In the genomic region with DNA sequence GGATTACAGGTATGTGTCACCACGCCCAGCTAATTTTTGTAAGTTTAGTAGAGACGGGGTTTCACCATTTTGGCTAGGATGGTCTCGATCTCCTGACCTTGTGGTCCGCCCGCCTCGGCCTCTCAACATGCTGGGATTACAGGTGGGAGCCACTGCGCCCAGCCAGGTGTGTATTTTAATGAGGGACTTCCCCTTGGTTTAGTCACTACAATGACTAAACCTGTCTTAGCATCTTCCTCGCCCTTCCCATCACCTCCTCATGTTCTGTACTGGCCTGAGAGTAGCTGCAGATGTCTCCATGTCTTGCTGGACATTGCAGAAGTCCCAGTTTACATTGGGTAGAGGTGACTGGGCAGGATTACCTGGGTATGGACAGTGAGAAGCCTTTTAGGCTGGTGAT, we compare ENCODE assay signal across 13 cellular contexts. TPM values are rescaled to one million over a fixed set of nuclear protein-coding genes. Genes with fewer than 3 reads are reported as not detected.
DNase-seq lines count a peak whose midpoint lies in the region; ATAC-seq and TF ChIP-seq lines count a peak whose summit lies in the region.
"Had no signal": no experiment of that assay in that cellular context is flagged by ENCODE, and none has a peak within 500 bp of the region (broad histone marks: within the 10 kb centered on the region; RNA-seq: fewer than 3 reads in every experiment).

No MANE protein-coding gene starts in this region.

- H3K4me3 ChIP-seq in right cardiac atrium (ENCODE audit: low read length), result no peak overlapping the region
- H3K4me3 ChIP-seq in right atrium auricular region, result no peak overlapping the region
- no peak overlapping the region for H3K4me3 ChIP-seq in RWPE2 (ENCODE audit: severe bottlenecking)
- H3K4me3 ChIP-seq in effector memory CD4-positive, alpha-beta T cell (ENCODE audit: insufficient read depth, low read depth, low read length, poor library complexity, severe bottlenecking), result peak overlapping the region; percentile 10
- no peak overlapping the region for H3K4me3 ChIP-seq in thymus (ENCODE audit: low read length)
- H3K4me3 ChIP-seq in A673 (ENCODE audit: low read depth, low read length, poor library complexity, severe bottlenecking), result no peak overlapping the region
- no peak overlapping the region for H3K4me3 ChIP-seq in foreskin fibroblast (ENCODE audit: low read depth in 1 of 2, low read length in 2 of 2)
- H3K4me3 ChIP-seq: BLaER1 treated with 17β-estradiol and CSF1 and Interleukin-3, amounts not matched to agents 10 nM and 100 nM; gastroesophageal sphincter; ovary had no signal

- whole genome bisulfite sequencing in right cardiac atrium, result 94% methylated on average over 8 of the region's 8 CpGs
- 94% methylated on average over 8 of the region's 8 CpGs for WGBS in thymus

- peaks cover 14% of the 10 kb centered on the region for H3K4me1 Mint-ChIP-seq in glutamatergic neuron (ENCODE audit: low read depth, unreplicated experiment)

- TF ChIP-seq CTCF in right atrium auricular region (IDR thresholded peaks at IDR 0.05) (no peak), RWPE2 (IDR thresholded peaks at IDR 0.05; ENCODE audit: poor library complexity, severe bottlenecking) (no peak), glutamatergic neuron (IDR thresholded peaks at IDR 0.05; ENCODE audit: partially characterized antibody, unreplicated experiment) (no peak), A673 (conservative IDR thresholded peaks at IDR 0.05; ENCODE audit: low read depth, low read length) (no peak), foreskin fibroblast (IDR thresholded peaks at IDR 0.05; ENCODE audit: low read depth, low read length) (no peak)

- H3K4me3 Mint-ChIP-seq in glutamatergic neuron (ENCODE audit: unreplicated experiment), result no peak overlapping the region

- H3K36me3 ChIP-seq in right atrium auricular region (peaks cover 38% of the 10 kb centered on the region), RWPE2 (ENCODE audit: low read depth) (peaks cover 30% of the 10 kb centered on the region), thymus (ENCODE audit: control insufficient read depth, insufficient read depth) (peaks cover 29% of the 10 kb centered on the region), A673 (ENCODE audit: insufficient read depth, low read length, poor library complexity, severe bottlenecking) (peaks cover 4% of the 10 kb centered on the region)
- H3K36me3 ChIP-seq in effector memory CD4-positive, alpha-beta T cell (ENCODE audit: control insufficient read depth, insufficient read depth, low read length), result peaks cover 4% of the 10 kb centered on the region
- H3K36me3 ChIP-seq: ovary had no signal

- CTCF ChIA-PET in A673 (lab: Charles Lee), result no interaction called here

- no peak overlapping the region for H3K27ac Mint-ChIP-seq in glutamatergic neuron (ENCODE audit: unreplicated experiment)

- POLR2A ChIA-PET in A673 (lab: Charles Lee; ENCODE audit: low non-redundant PET), result no interaction called here

- peaks cover 2% of the 10 kb centered on the region for H3K9me3 Mint-ChIP-seq in glutamatergic neuron (ENCODE audit: unreplicated experiment)

- H3K36me3 Mint-ChIP-seq in glutamatergic neuron (ENCODE audit: unreplicated experiment), result no peaks in the 10 kb centered on the region

- H3K4me1 ChIP-seq in right cardiac atrium (ENCODE audit: control insufficient read depth, insufficient read depth, low read length) (peaks cover 19% of the 10 kb centered on the region), right atrium auricular region (peaks cover 0 to 61% of the 10 kb centered on the region in 2 donors), RWPE2 (ENCODE audit: insufficient read depth, poor library complexity, severe bottlenecking) (peaks cover 23% of the 10 kb centered on the region), thymus (ENCODE audit: control insufficient read depth, insufficient read depth, low read length) (peaks cover 67% of the 10 kb centered on the region), A673 (ENCODE audit: insufficient read depth, low read length, poor library complexity, severe bottlenecking) (no peaks in the 10 kb centered on the region)
- peaks cover 71% of the 10 kb centered on the region for H3K4me1 ChIP-seq in effector memory CD4-positive, alpha-beta T cell (ENCODE audit: control insufficient read depth, insufficient read depth, low read length, poor library complexity, severe bottlenecking)

- no TSS peak for BruUV-seq in A673 (replicated peaks; lab: Mats Ljungman, UMichigan)

- DNase-seq in right cardiac atrium, result no peak
- DNase-seq in right atrium auricular region (ENCODE audit: low spot score), result no peak
- no peak for DNase-seq in RWPE2 (ENCODE audit: low spot score)
- DNase-seq in effector memory CD4-positive, alpha-beta T cell, result no peak
- no peak for DNase-seq in glutamatergic neuron
- DNase-seq in A673 (ENCODE audit: low spot score), result no peak
- DNase-seq in foreskin fibroblast, result no peak
- DNase-seq: DMS79 treated with DMSO at 0.1 percent for 48 hours, NCI-H82, ovary had no signal

- no peaks in the 10 kb centered on the region for H3K9me3 ChIP-seq in right cardiac atrium (ENCODE audit: control insufficient read depth, low read length)
- no peaks in the 10 kb centered on the region for H3K9me3 ChIP-seq in right atrium auricular region
- H3K9me3 ChIP-seq in RWPE2 (ENCODE audit: severe bottlenecking), result no peaks in the 10 kb centered on the region
- H3K9me3 ChIP-seq in effector memory CD4-positive, alpha-beta T cell (ENCODE audit: control insufficient read depth, low read length), result no peaks in the 10 kb centered on the region
- peaks cover 1% of the 10 kb centered on the region for H3K9me3 ChIP-seq in thymus (ENCODE audit: control insufficient read depth)
- no peaks in the 10 kb centered on the region for H3K9me3 ChIP-seq in A673 (ENCODE audit: low read depth, low read length, poor library complexity, severe bottlenecking)
- H3K9me3 ChIP-seq: BLaER1 treated with 17β-estradiol and CSF1 and Interleukin-3, amounts not matched to agents 10 nM and 100 nM; gastroesophageal sphincter; ovary had no signal

- H3K27ac ChIP-seq in right cardiac atrium (ENCODE audit: low read length) (peak overlapping the region; percentile 38), right atrium auricular region (peak overlapping the region in 1 of 2 donors; percentile 61), RWPE2 (ENCODE audit: poor library complexity, severe bottlenecking) (no peak overlapping the region), thymus (ENCODE audit: low read depth) (peak overlapping the region; percentile 97), A673 (ENCODE audit: low read depth, low read length, poor library complexity, severe bottlenecking) (no peak overlapping the region)
- peak overlapping the region; percentile 70 for H3K27ac ChIP-seq in effector memory CD4-positive, alpha-beta T cell (ENCODE audit: insufficient read depth, low read length, poor library complexity, severe bottlenecking)
- H3K27ac ChIP-seq: BLaER1 treated with 17β-estradiol and CSF1 and Interleukin-3, amounts not matched to agents 10 nM and 100 nM; ovary had no signal

- ATAC-seq in right cardiac atrium, result no peak
- peak; percentile 48; the same call in 1 of the 3 replicates for ATAC-seq in RWPE2 (ENCODE audit: low read depth)
- ATAC-seq: gastroesophageal sphincter had no signal

- H3K27me3 Mint-ChIP-seq in glutamatergic neuron (ENCODE audit: unreplicated experiment), result peaks cover 3% of the 10 kb centered on the region

- no peaks in the 10 kb centered on the region for H3K27me3 ChIP-seq in right cardiac atrium (ENCODE audit: control insufficient read depth, insufficient read depth)
- no peaks in the 10 kb centered on the region for H3K27me3 ChIP-seq in right atrium auricular region
- no peaks in the 10 kb centered on the region for H3K27me3 ChIP-seq in RWPE2 (ENCODE audit: insufficient read depth, poor library complexity, severe bottlenecking)
- H3K27me3 ChIP-seq in effector memory CD4-positive, alpha-beta T cell (replicated peaks; ENCODE audit: control insufficient read depth, insufficient read depth, low read length, poor library complexity, severe bottlenecking), result no peaks in the 10 kb centered on the region
- no peaks in the 10 kb centered on the region for H3K27me3 ChIP-seq in thymus (ENCODE audit: control insufficient read depth, insufficient read depth)
- no peaks in the 10 kb centered on the region for H3K27me3 ChIP-seq in A673 (replicated peaks; ENCODE audit: insufficient read depth, low read depth, low read length, poor library complexity)
- H3K27me3 ChIP-seq: BLaER1 treated with 17β-estradiol and CSF1 and Interleukin-3, amounts not matched to agents 10 nM and 100 nM; gastroesophageal sphincter; ovary had no signal

- intact Hi-C loops in right cardiac atrium (cut with DNase I), result no loop called here
- intact Hi-C loops in A673 (cut with micrococcal nuclease; ENCODE audit: unreplicated experiment), result no loop called here

RNA-seq across cellular contexts. Expression of a gene that starts 9.6 kb away (rescaled TPM):
- total RNA-seq in right cardiac atrium (10 to 100 TPM; 39.0 to 60.7 (median 51.3) TPM), right atrium auricular region (10 to 100 TPM; 28.9 to 51.0 TPM), glutamatergic neuron (ENCODE audit: unreplicated experiment) (78.1 TPM), A673 (2021) (43.6 and 58.7 TPM in 2 replicates)
- polyA plus RNA-seq in right cardiac atrium (25.0 TPM), thymus (47.3 TPM)

RNA-seq across cellular contexts. Expression of a gene that starts 28.7 kb away (rescaled TPM):
- total RNA-seq in right cardiac atrium (10 to 100 TPM; 20.2 to 30.8 (median 28.7) TPM), right atrium auricular region (10 to 100 TPM; 28.3 to 29.1 TPM), glutamatergic neuron (ENCODE audit: unreplicated experiment) (11.9 TPM), A673 (2021) (6.8 and 8.1 TPM in 2 replicates)
- polyA plus RNA-seq in right cardiac atrium (18.2 TPM), thymus (13.1 TPM)

RNA-seq across cellular contexts. Expression of a gene that starts 36.9 kb away (rescaled TPM):
- total RNA-seq in right cardiac atrium (10 to 100 TPM; 10.9 to 13.4 (median 11.9) TPM), right atrium auricular region (1 to 10 TPM; 6.8 to 8.6 TPM), glutamatergic neuron (ENCODE audit: unreplicated experiment) (25.2 TPM), A673 (2021) (24.5 and 25.3 TPM in 2 replicates)
- polyA plus RNA-seq in right cardiac atrium (7.9 TPM), thymus (12.8 TPM)

RNA-seq across cellular contexts. Expression of a gene that starts 36.9 kb away (rescaled TPM):
- total RNA-seq in right cardiac atrium, result 10 to 100 TPM; 20.8 to 34.7 (median 32.2) TPM
- 34.5 TPM for polyA plus RNA-seq in right cardiac atrium
- 10 to 100 TPM; 24.5 to 35.7 TPM for total RNA-seq in right atrium auricular region
- 65.5 TPM for polyA plus RNA-seq in thymus
- total RNA-seq in glutamatergic neuron (ENCODE audit: unreplicated experiment), result 62.7 TPM
- total RNA-seq in A673 (2021), result 60.2 and 66.2 TPM in 2 replicates

RNA-seq across cellular contexts. Expression of a gene that starts 38.0 kb away (rescaled TPM):
- total RNA-seq in right cardiac atrium (under 1 TPM; 0.14 to 0.59 (median 0.36) TPM), right atrium auricular region (1 to 10 TPM in 1 of 2 donors, under 1 TPM in 1; 0.59 to 1.2 TPM), glutamatergic neuron (ENCODE audit: unreplicated experiment) (not detected), A673 (2021) (0.19 and 0.35 TPM in 2 replicates)
- polyA plus RNA-seq in right cardiac atrium (0.16 TPM), thymus (10.7 TPM)

Comparison
In these comparisons a context has a peak if more than half of its experiments do, and no peak if none do; other contexts are left out.
1. H3K27ac ChIP-seq: peak in right cardiac atrium (single experiment), effector memory CD4-positive, alpha-beta T cell (single experiment) and thymus (single experiment); none in RWPE2 (single experiment) and A673 (single experiment).